ENCODE assay signal across 8 cellular contexts in the genomic region with DNA sequence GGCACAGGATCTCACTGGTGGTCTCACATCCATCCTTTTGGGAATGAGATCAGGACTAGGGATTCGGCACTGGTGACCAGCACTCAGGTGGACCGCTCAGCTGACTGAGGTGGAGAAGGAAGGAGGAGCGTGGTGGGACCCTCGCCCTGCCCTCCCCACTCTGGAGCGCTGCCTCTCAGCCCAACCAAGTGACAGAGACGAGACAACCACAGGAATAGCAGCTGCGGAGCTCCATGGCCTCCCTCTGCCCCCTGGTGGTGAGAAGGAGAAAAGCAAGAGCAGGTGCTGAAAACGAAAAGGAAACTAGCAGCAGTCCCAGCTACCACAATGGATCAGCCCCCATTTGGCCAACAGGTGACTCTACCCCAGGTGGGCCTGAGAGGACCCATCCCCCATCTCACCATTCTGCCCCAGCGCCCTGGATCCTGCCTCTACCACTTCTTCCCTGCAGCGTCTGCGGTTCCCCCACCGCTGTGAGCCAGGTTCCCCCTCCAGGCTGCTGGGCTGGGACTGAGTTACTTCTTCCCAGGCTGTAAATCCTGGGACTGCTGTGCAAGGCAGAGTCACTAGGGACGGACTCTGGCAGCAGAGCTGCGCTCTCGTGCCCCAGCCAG. TPM values are rescaled to one million over a fixed set of nuclear protein-coding genes. Genes with fewer than 3 reads are reported as not detected.
A peak's percentile ranks its signal among the peaks of the same experiment; 100 is the strongest.
DNase-seq lines count a peak whose midpoint lies in the region; ATAC-seq and TF ChIP-seq lines count a peak whose summit lies in the region.
"Not testable (repeated sequence)": the region's sequence is repeated elsewhere in the genome, so short reads cannot be mapped to it uniquely, and the experiment has no call there.

A gene with protein sequence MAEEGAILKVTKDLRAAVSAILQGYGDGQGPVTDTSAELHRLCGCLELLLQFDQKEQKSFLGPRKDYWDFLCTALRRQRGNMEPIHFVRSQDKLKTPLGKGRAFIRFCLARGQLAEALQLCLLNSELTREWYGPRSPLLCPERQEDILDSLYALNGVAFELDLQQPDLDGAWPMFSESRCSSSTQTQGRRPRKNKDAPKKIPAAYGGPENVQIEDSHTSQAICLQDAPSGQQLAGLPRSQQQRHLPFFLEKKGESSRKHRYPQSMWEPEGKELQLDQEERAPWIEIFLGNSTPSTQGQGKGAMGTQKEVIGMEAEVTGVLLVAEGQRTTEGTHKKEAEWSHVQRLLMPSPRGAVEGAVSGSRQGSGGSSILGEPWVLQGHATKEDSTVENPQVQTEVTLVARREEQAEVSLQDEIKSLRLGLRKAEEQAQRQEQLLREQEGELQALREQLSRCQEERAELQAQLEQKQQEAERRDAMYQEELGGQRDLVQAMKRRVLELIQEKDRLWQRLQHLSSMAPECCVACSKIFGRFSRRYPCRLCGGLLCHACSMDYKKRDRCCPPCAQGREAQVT (plus strand): TSS at position 533 of the 614 bp plus-strand sequence. CDS start 1,353 bp downstream, outside the sequence.

- peaks cover 0 to 16% of the 10 kb centered on the region in 2 experiments; a peak in 1 of 4 replicates for H3K4me1 ChIP-seq in SK-N-SH (ENCODE audit: control insufficient read depth in 1 of 2, insufficient read depth in 2 of 2, low read depth in 1 of 2, low read length in 1 of 2)
- not testable (repeated sequence) for H3K4me1 ChIP-seq in ovary (ENCODE audit: insufficient read depth); thyroid gland

- H3K27me3 ChIP-seq in SK-N-SH (ENCODE audit: insufficient read depth); ovary; thyroid gland: not testable (repeated sequence)

- ATAC-seq in HG02623 (IDR thresholded peaks at IDR 0.05; ENCODE audit: unreplicated experiment): peak; percentile 88
- peak; percentile 72 to 84 for ATAC-seq in activated naive CD4-positive, alpha-beta T cell treated with anti-CD3 and anti-CD28 coated beads, Interleukin-2, amount 50 U/mL, for 72 hours

- not testable (repeated sequence) for H3K9ac ChIP-seq in SK-N-SH

- not testable (repeated sequence) for TF ChIP-seq POLR2A in ovary (IDR thresholded peaks at IDR 0.05); thyroid gland (IDR thresholded peaks at IDR 0.05)

- TF ChIP-seq RAD21 in SK-N-SH (IDR thresholded peaks at IDR 0.05; ENCODE audit: low read length): peak; percentile 72

- DNase-seq in GM12865 (ENCODE audit: low read depth) (peak; percentile 83), NCI-H1092 (lab: John Stamatoyannopoulos, UW) (peak; percentile 30), SK-N-SH (peak; percentile 76), head of caudate nucleus (peak; percentile 49 to 90 (median 74)), ovary (peak; percentile 59 to 72 (median 63)), thyroid gland (peak; percentile 57 to 59)
- peak; percentile 66 to 67 for DNase-seq in activated naive CD4-positive, alpha-beta T cell treated with anti-CD3 and anti-CD28 coated beads, Interleukin-2, amount 50 U/mL, for 72 hours (ENCODE audit: low spot score in 2 of 2)

- not testable (repeated sequence) for H2AFZ ChIP-seq in SK-N-SH (ENCODE audit: low read depth)

- H3K27ac ChIP-seq in SK-N-SH (ENCODE audit: low read depth in 2 of 2, low read length in 1 of 2); ovary; thyroid gland: not testable (repeated sequence)

- not testable (repeated sequence) for H3K9me3 ChIP-seq in SK-N-SH, ovary, thyroid gland

- intact Hi-C loops in head of caudate nucleus (cut with DNase I): loop anchor here (10.0 kb wide), 1 partner anchor 284 kb away; no protein-coding TSS in a partner anchor
- intact Hi-C loops in ovary (cut with DNase I): loop anchor here (2.0 to 10.0 kb wide), 3 partner anchors 284 to 934 kb away; no protein-coding TSS in a partner anchor
- intact Hi-C loops in thyroid gland (cut with DNase I): loop anchor here (10.0 kb wide), 1 partner anchor 284 kb away; no protein-coding TSS in a partner anchor

- not testable (repeated sequence) for H3K36me3 Mint-ChIP-seq in activated naive CD4-positive, alpha-beta T cell treated with anti-CD3 and anti-CD28 coated beads, Interleukin-2, amount 50 U/mL, for 72 hours

- TF ChIP-seq EP300 in SK-N-SH (IDR thresholded peaks at IDR 0.05; ENCODE audit: borderline replicate concordance in 1 of 2, low read depth in 1 of 2, low read length in 1 of 2); ovary (IDR thresholded peaks at IDR 0.05): not testable (repeated sequence)

- H3K79me2 ChIP-seq in SK-N-SH (ENCODE audit: insufficient read depth): not testable (repeated sequence)

- H3K9me3 Mint-ChIP-seq in activated naive CD4-positive, alpha-beta T cell treated with anti-CD3 and anti-CD28 coated beads, Interleukin-2, amount 50 U/mL, for 72 hours: not testable (repeated sequence)

- WGBS in SK-N-SH (ENCODE audit: low lambda C conversion rate): 12% methylated on average over 12 of the region's 15 CpGs
- WGBS in ovary, 3 donors: 1 to 3% (median 2%) methylated on average over 15 of the region's 15 CpGs
- 3 to 4% methylated on average over 11 to 14 of the region's 15 CpGs for WGBS in thyroid gland, 2 donors

- H3K4me2 ChIP-seq in SK-N-SH: peak within 1 kb of the TSS; percentile 71; the same call in 1 of the 2 replicates

- H3K27ac Mint-ChIP-seq in activated naive CD4-positive, alpha-beta T cell treated with anti-CD3 and anti-CD28 coated beads, Interleukin-2, amount 50 U/mL, for 72 hours: peak within 1 kb of the TSS; percentile 30 to 66

- POLR2A ChIA-PET in SK-N-SH (lab: Yijun Ruan, JAX): interaction anchor here (1.0 kb wide), 1 partner anchor 37 kb away, joined by 4 read pairs; no protein-coding TSS in a partner anchor

- TF ChIP-seq CTCF in GM12865 (IDR thresholded peaks at IDR 0.05; ENCODE audit: insufficient read depth, low read depth, low read length, missing control alignments): peak; percentile 69
- TF ChIP-seq CTCF in SK-N-SH (IDR thresholded peaks at IDR 0.05): peak; percentile 81
- peak; percentile 78 to 84 (median 83) for TF ChIP-seq CTCF in ovary (IDR thresholded peaks at IDR 0.05)
- peak; percentile 59 to 80 (median 78) for TF ChIP-seq CTCF in thyroid gland (IDR thresholded peaks at IDR 0.05)

- not testable (repeated sequence) for H3K36me3 ChIP-seq in SK-N-SH (replicated peaks in 1 of 2; ENCODE audit: control insufficient read depth in 1 of 2, insufficient read depth in 2 of 2, low read length in 1 of 2); ovary; thyroid gland

- H4K20me1 ChIP-seq in SK-N-SH (ENCODE audit: insufficient read depth): not testable (repeated sequence)

- not testable (repeated sequence) for H3K9me2 ChIP-seq in SK-N-SH

- CTCF ChIA-PET in SK-N-SH (lab: Yijun Ruan, JAX): interaction anchor here (0.6 to 15.8 kb wide), 29 partner anchors 9 to 312 kb away, joined by 3 to 217 read pairs (median 4); no protein-coding TSS in a partner anchor

- peak within 1 kb of the TSS; percentile 43 for H3K4me3 ChIP-seq in GM12865 (ENCODE audit: low read depth, low read length)
- peak within 1 kb of the TSS; percentile 36 to 64 for H3K4me3 ChIP-seq in SK-N-SH (ENCODE audit: low read depth in 2 of 2, low read length in 1 of 2)
- H3K4me3 ChIP-seq in ovary: peak within 1 kb of the TSS; percentile 33
- not testable (repeated sequence) for H3K4me3 ChIP-seq in thyroid gland (replicated peaks in 1 of 3)

- H3F3A ChIP-seq in SK-N-SH (replicated peaks; ENCODE audit: insufficient read depth): not testable (repeated sequence)

TF ChIP-seq in SK-N-SH, 30 proteins besides CTCF, POLR2A, EP300 and RAD21:
- peak; percentile 63 for TF ChIP-seq SMC3 (IDR thresholded peaks at IDR 0.05; ENCODE audit: low read depth, low read length)

RNA-seq across cellular contexts. Expression of the gene that starts here (rescaled TPM):
- polyA plus RNA-seq in SK-N-SH (2012; rRNA removed) (not detected in 2 replicates), ovary (under 1 TPM; 0.10 to 0.57 TPM)
- not detected in 2 replicates for polyA plus RNA-seq in SK-N-SH (2012; cell fraction: cytosol; rRNA removed)
- polyA plus RNA-seq in SK-N-SH (2012; cell fraction: nucleus; rRNA removed): 0.01 and 0.02 TPM in 2 replicates
- 1 to 10 TPM; 3.2 to 5.1 TPM for total RNA-seq in activated naive CD4-positive, alpha-beta T cell treated with anti-CD3 and anti-CD28 coated beads, Interleukin-2, amount 50 U/mL, for 72 hours
- total RNA-seq in ovary (under 1 TPM in 3 of 7 donors, not detected in 4; 0.11 to 0.97 (median 0.62) TPM), thyroid gland (not detected)

Comparison
In these comparisons a context has a peak if more than half of its experiments do, and no peak if none do; other contexts are left out.
1. Peak in DNase-seq, H3K4me3 ChIP-seq and H3K4me2 ChIP-seq in SK-N-SH; RNA of the gene not detected or under 1 TPM.
2. Peak in DNase-seq and H3K4me3 ChIP-seq in ovary; RNA of the gene not detected or under 1 TPM.
3. Peak in DNase-seq in thyroid gland; RNA of the gene not detected or under 1 TPM.
4. DNase-seq: peak in every context shown above with its lines; median percentile 83 in GM12865; 76 in SK-N-SH; 74 in head of caudate nucleus; 66 in activated naive CD4-positive, alpha-beta T cell treated with anti-CD3 and anti-CD28 coated beads, Interleukin-2, amount 50 U/mL, for 72 hours; 63 in ovary; 58 in thyroid gland; 30 in NCI-H1092.